Comparison of ENCODE assay signal across 20 cellular contexts in the genomic region with DNA sequence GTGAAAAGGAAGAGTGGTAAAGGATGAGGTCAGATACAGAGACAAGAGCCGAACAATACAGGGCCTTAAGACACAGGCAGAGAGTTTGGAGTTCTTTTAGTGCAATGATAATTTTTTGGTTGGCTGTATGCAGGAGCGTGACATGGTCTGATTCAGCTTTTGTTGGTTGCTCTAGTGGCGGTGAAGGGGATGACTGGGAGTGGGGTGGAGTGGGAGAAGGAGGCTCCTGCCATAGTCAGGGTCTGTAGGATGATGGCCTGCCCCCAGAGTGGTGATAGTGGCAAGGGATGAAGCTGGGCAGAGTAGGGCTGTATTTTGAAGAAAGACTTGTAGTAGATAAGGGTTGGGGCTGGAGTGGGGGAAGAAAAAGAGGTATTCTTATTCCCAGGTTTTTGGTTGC.
A peak's percentile ranks its signal among the peaks of the same experiment; 100 is the strongest.
DNase-seq lines count a peak whose midpoint lies in the region; ATAC-seq and TF ChIP-seq lines count a peak whose summit lies in the region.
"Had no signal": no experiment of that assay in that cellular context is flagged by ENCODE, and none has a peak within 500 bp of the region (broad histone marks: within the 10 kb centered on the region; RNA-seq: fewer than 3 reads in every experiment).

No MANE protein-coding gene starts in this region.

- no peaks in the 10 kb centered on the region for H3K36me3 ChIP-seq in BLaER1 treated with 17β-estradiol and CSF1 and Interleukin-3, amounts not matched to agents 10 nM and 100 nM
- H3K36me3 ChIP-seq: adrenal gland, heart left ventricle, left ventricle myocardium inferior, thyroid gland had no signal

- no peaks in the 10 kb centered on the region for H3K9me3 ChIP-seq in BLaER1 treated with 17β-estradiol and CSF1 and Interleukin-3, amounts not matched to agents 10 nM and 100 nM (replicated peaks in 1 of 11)
- H3K9me3 ChIP-seq: adrenal gland, thyroid gland had no signal

- no peak overlapping the region for H3K4me3 ChIP-seq in BLaER1 treated with 17β-estradiol and CSF1 and Interleukin-3, amounts not matched to agents 10 nM and 100 nM
- H3K4me3 ChIP-seq: adrenal gland, heart left ventricle, left ventricle myocardium inferior, SK-N-MC, thyroid gland had no signal

- H3K27me3 ChIP-seq in BLaER1 treated with 17β-estradiol and CSF1 and Interleukin-3, amounts not matched to agents 10 nM and 100 nM: no peaks in the 10 kb centered on the region
- no peaks in the 10 kb centered on the region for H3K27me3 ChIP-seq in foreskin keratinocyte
- H3K27me3 ChIP-seq: adrenal gland, heart left ventricle, thyroid gland had no signal

- peak; percentile 6 for ATAC-seq in GM19463 (IDR thresholded peaks at IDR 0.05; ENCODE audit: unreplicated experiment)
- ATAC-seq in foreskin keratinocyte: peak; percentile 39
- ATAC-seq: heart left ventricle had no signal

- peaks cover 13 to 23% (median 18%) of the 10 kb centered on the region in 10 experiments; a peak in 19 of 20 replicates for H3K4me1 ChIP-seq in BLaER1 treated with 17β-estradiol and CSF1 and Interleukin-3, amounts not matched to agents 10 nM and 100 nM
- H3K4me1 ChIP-seq in foreskin keratinocyte: no peaks in the 10 kb centered on the region
- H3K4me1 ChIP-seq: adrenal gland, heart left ventricle, left ventricle myocardium inferior, thyroid gland had no signal

- TF ChIP-seq CTCF in foreskin keratinocyte (conservative IDR thresholded peaks at IDR 0.05): no peak

- peak overlapping the region; percentile 37 to 83 (median 60) for H3K4me2 ChIP-seq in BLaER1 treated with 17β-estradiol and CSF1 and Interleukin-3, amounts not matched to agents 10 nM and 100 nM

- H4K20me1 ChIP-seq in BLaER1 treated with 17β-estradiol and CSF1 and Interleukin-3, amounts not matched to agents 10 nM and 100 nM: no peaks in the 10 kb centered on the region

- no peak overlapping the region for H3K27ac ChIP-seq in BLaER1 treated with 17β-estradiol and CSF1 and Interleukin-3, amounts not matched to agents 10 nM and 100 nM
- H3K27ac ChIP-seq in foreskin keratinocyte: no peak overlapping the region
- H3K27ac ChIP-seq: adrenal gland, heart left ventricle, left ventricle myocardium inferior, SK-N-MC, thyroid gland had no signal

- H3K9ac ChIP-seq in BLaER1 treated with 17β-estradiol and CSF1 and Interleukin-3, amounts not matched to agents 10 nM and 100 nM: no peak overlapping the region

- peak; percentile 55 for DNase-seq in NCI-H69 (lab: John Stamatoyannopoulos, UW)
- DNase-seq in foreskin keratinocyte: no peak
- DNase-seq in NAMALWA (ENCODE audit: low spot score): no peak
- no peak for DNase-seq in NCI-H526 treated with DMSO at 0.1 percent for 48 hours (lab: John Stamatoyannopoulos, UW)
- no peak for DNase-seq in GM19238 (ENCODE audit: insufficient read length, low spot score)
- DNase-seq: activated B cell treated with CpG ODN at 0.5 μM for 24 hours; activated CD4-positive, alpha-beta memory T cell treated with anti-CD3 and anti-CD28 coated beads, Interleukin-2, amount 10 ng/mL, durations not matched to agents 7 days and 5 days; adrenal gland; AML-193; COR-L47; cortex of kidney; heart left ventricle; left ventricle myocardium inferior; NCI-H2081 treated with DMSO at 0.1 percent for 48 hours; posterior cingulate gyrus; stimulated activated naive B cell treated with anti-CD40 and anti-IgM and Interleukin-4, amounts not matched to agents 10 μg/mL and 1 μg/mL and 100 μg/mL, for 72 hours; thyroid gland had no signal
